In the genomic region with DNA sequence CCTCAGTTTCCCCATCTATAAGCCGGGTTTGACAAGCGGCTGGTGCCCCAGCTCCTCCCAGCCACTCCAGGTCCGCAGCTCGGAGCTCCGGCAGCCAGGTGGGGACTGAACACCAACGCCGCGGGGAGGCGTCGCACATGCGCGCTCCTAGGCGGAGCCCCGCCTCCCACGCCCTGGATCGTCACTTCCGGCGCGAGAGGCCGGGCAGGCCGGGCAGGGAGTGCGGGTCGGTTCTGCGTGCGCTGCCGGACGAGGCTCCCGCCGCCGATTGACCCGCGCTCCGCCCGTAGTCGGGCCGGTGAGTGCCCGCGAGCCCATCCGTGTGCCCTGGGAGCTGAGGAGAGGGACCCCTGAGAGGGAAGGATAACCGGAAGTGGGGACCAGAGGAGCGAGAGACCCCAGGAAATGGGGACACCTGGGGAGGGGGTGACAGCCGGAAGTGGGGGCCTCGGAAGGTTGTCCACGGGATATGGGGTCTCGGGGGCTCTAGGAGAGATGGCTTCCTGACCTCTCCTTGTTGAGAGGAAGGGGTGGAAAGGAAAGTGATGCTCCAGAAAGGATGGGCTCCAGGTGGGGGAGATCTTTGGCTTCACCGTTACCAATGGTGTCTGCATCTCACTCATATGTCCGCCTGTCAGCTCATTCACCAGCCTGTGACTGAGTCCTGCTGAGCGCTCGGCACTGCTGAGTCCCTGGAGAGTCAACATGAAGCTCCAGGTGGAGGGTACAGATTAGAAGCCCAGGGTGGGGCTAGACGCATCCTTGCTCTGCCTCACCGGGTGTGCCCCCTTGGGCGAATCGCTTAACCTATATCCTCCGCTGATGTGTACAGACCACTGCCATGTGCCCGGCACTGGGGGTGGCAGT, we compare ENCODE assay signal across 8 cellular contexts. TPM values are rescaled to one million over a fixed set of nuclear protein-coding genes. Genes with fewer than 3 reads are reported as not detected.
A peak's percentile ranks its signal among the peaks of the same experiment; 100 is the strongest.
DNase-seq lines count a peak whose midpoint lies in the region; ATAC-seq, FAIRE-seq and TF ChIP-seq lines count a peak whose summit lies in the region.

A gene with protein sequence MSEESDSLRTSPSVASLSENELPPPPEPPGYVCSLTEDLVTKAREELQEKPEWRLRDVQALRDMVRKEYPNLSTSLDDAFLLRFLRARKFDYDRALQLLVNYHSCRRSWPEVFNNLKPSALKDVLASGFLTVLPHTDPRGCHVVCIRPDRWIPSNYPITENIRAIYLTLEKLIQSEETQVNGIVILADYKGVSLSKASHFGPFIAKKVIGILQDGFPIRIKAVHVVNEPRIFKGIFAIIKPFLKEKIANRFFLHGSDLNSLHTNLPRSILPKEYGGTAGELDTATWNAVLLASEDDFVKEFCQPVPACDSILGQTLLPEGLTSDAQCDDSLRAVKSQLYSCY (plus strand): TSS at position 181 of the 867 bp plus-strand sequence. CDS start 4,126 bp downstream, outside the sequence.

- TF ChIP-seq CTCF in ascending aorta (IDR thresholded peaks at IDR 0.05): peak in 2 of 3 experiments; percentile 25 to 60

- peak within 1 kb of the TSS; percentile 94 to 97 for H3K27ac ChIP-seq in ascending aorta

- peaks cover 5 to 6% of the 10 kb centered on the region in 2 donors for H3K4me1 ChIP-seq in ascending aorta

- intact Hi-C loops in ascending aorta (cut with DNase I): loop anchor here (1.0 to 10.0 kb wide), 5 partner anchors 45 to 389 kb away; partner anchors contain the start of gene OSER1

- DNase-seq in GM18507 (ENCODE audit: extremely low spot score, insufficient read length, low read depth) (peak; percentile 91), NCI-H187 treated with DMSO at 0.1 percent for 48 hours (lab: John Stamatoyannopoulos, UW) (peak; percentile 43), T-helper 22 cell (ENCODE audit: low read depth) (peak; percentile 73), ascending aorta (ENCODE audit: low spot score in 2 of 2) (peak; percentile 50 to 94), hippocampal formation (lab: John Stamatoyannopoulos, UW) (peak; percentile 63 to 82), renal cortical epithelial cell (ENCODE audit: low read depth) (peak; percentile 63), cortex of kidney (lab: John Stamatoyannopoulos, UW) (no peak)

- no peaks in the 10 kb centered on the region for H3K9me3 ChIP-seq in ascending aorta

- peak; percentile 97 for ATAC-seq in HG02970 (IDR thresholded peaks at IDR 0.05; ENCODE audit: low FRiP score, unreplicated experiment)

- H3K4me3 ChIP-seq in ascending aorta: peak within 1 kb of the TSS; percentile 74 to 84

- peak; percentile 85 for FAIRE-seq in GM18507 (lab: Jason Lieb, UNC)

- no peaks in the 10 kb centered on the region for H3K27me3 ChIP-seq in ascending aorta

- H3K36me3 ChIP-seq in ascending aorta: peaks cover 3 to 12% of the 10 kb centered on the region in 2 donors

RNA-seq across cellular contexts. Expression of the gene that starts here (rescaled TPM):
- total RNA-seq in ascending aorta (44.9 TPM), renal cortical epithelial cell (11.5 and 19.0 TPM in 2 replicates)
